ENCODE assay signal across 8 cellular contexts in the genomic region with DNA sequence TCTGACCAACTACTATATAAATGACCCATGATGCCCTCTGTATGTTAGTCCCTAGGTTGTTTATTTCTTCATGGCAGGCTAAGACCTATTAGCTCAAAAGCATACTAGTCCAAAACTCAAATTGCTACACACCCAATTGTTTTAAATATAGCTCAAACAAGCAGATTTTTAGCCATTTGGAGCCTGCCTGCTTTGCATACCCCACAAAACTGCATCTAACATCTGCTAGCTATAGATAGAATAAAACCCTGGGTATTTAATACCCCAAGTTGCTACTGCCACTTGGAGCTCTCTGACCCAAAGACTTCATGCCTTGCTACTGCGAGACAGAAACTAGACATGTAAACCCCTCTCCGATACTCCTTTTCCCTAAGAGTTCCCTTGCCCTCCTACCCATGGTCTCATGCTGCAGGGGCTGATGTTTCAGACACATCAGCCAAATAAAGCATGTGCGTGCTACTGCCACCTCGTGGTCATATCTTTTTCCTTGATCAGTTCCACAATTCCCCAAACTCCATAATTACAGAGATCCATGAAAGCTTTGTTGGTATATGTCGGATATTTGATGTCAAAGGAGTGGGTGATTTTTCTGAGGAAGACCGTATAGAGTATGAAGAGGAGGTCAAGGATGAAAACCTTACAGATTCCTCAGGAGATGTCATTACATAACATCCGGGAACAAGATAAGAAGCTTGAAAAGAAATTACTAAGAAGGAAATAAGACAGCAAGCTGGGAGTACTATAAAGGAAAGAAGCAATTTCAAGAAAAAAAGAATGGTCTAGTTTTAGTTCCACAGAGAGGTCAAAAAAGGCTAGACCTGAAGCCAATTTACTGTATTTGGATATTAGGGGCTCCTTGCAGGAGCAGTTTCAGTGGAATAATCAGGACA.
DNase-seq lines count a peak whose midpoint lies in the region; ATAC-seq, FAIRE-seq and TF ChIP-seq lines count a peak whose summit lies in the region.

No MANE protein-coding gene starts in this region.

- no peaks in the 10 kb centered on the region for H3K4me1 ChIP-seq in right lobe of liver

- peaks cover 5% of the 10 kb centered on the region for H3K27me3 Mint-ChIP-seq in activated naive CD4-positive, alpha-beta T cell treated with anti-CD3 and anti-CD28 coated beads, Interleukin-2, amount 10 ng/mL, durations not matched to agents 7 days and 5 days

- FAIRE-seq in urothelium cell line (lab: Jason Lieb, UNC) = peak; percentile 68

- no peaks in the 10 kb centered on the region for H3K36me3 ChIP-seq in right lobe of liver

- H3K27ac ChIP-seq in right lobe of liver = no peak overlapping the region

- H3K27ac Mint-ChIP-seq in activated naive CD4-positive, alpha-beta T cell treated with anti-CD3 and anti-CD28 coated beads, Interleukin-2, amount 10 ng/mL, durations not matched to agents 7 days and 5 days = no peak overlapping the region

- no peak overlapping the region for H3K4me3 Mint-ChIP-seq in activated naive CD4-positive, alpha-beta T cell treated with anti-CD3 and anti-CD28 coated beads, Interleukin-2, amount 10 ng/mL, durations not matched to agents 7 days and 5 days

- intact Hi-C loops in right lobe of liver (cut with DNase I) = loop anchor here in 1 of 2 donors (10.0 kb wide), 1 partner anchor 230 kb away; no protein-coding TSS in a partner anchor

- peak; percentile 46 for DNase-seq in activated naive CD4-positive, alpha-beta T cell treated with anti-CD3 and anti-CD28 coated beads, Interleukin-2, amount 10 ng/mL, durations not matched to agents 7 days and 5 days
- no peak for DNase-seq in activated naive CD4-positive, alpha-beta T cell treated with anti-CD3 and anti-CD28 coated beads, Interleukin-2, amount 50 U/mL, for 16 hours
- DNase-seq in HFF-Myc (ENCODE audit: extremely low read depth, low read depth) (no peak), NCI-H524 (lab: John Stamatoyannopoulos, UW) (peak; percentile 1 to 46), cerebellar cortex (ENCODE audit: low spot score) (peak; percentile 19), right lobe of liver (peak in 2 of 3 donors; percentile 35 to 61), urothelium cell line (ENCODE audit: low spot score) (peak; percentile 38)

- H3K4me1 Mint-ChIP-seq in activated naive CD4-positive, alpha-beta T cell treated with anti-CD3 and anti-CD28 coated beads, Interleukin-2, amount 10 ng/mL, durations not matched to agents 7 days and 5 days = no peaks in the 10 kb centered on the region

- WGBS in right lobe of liver (ENCODE audit: insufficient coverage, low coverage, low lambda C conversion rate, missing lambda C conversion rate) = 14% methylated on average over 7 of the region's 7 CpGs

- no peaks in the 10 kb centered on the region for H3K36me3 Mint-ChIP-seq in activated naive CD4-positive, alpha-beta T cell treated with anti-CD3 and anti-CD28 coated beads, Interleukin-2, amount 10 ng/mL, durations not matched to agents 7 days and 5 days

- H3K27me3 ChIP-seq in right lobe of liver = no peaks in the 10 kb centered on the region

- TF ChIP-seq POLR2A in right lobe of liver (IDR thresholded peaks at IDR 0.05) = no peak

- H3K4me3 ChIP-seq in HFF-Myc (replicated peaks; ENCODE audit: low read depth, low read length) (no peak overlapping the region), right lobe of liver (no peak overlapping the region)

- H3K9me3 ChIP-seq in right lobe of liver = no peaks in the 10 kb centered on the region

- ATAC-seq in right lobe of liver (peak; percentile 85 to 93 (median 90)), GM21447 (IDR thresholded peaks at IDR 0.05; ENCODE audit: unreplicated experiment) (no peak)

- TF ChIP-seq CTCF in HFF-Myc (IDR thresholded peaks at IDR 0.05; ENCODE audit: low read depth, low read length, missing control alignments) = peak; percentile 31
- TF ChIP-seq CTCF in right lobe of liver (IDR thresholded peaks at IDR 0.05) = peak; percentile 70 to 85 (median 81)

- CTCF ChIA-PET in activated naive CD4-positive, alpha-beta T cell treated with anti-CD3 and anti-CD28 coated beads, Interleukin-2, amount 10 ng/mL, durations not matched to agents 7 days and 5 days (lab: Charles Lee) = interaction anchor here (0.6 to 5.1 kb wide), 13 partner anchors 9 to 480 kb away, joined by 3 to 27 read pairs (median 4); no protein-coding TSS in a partner anchor

- H3K9me3 Mint-ChIP-seq in activated naive CD4-positive, alpha-beta T cell treated with anti-CD3 and anti-CD28 coated beads, Interleukin-2, amount 10 ng/mL, durations not matched to agents 7 days and 5 days = no peaks in the 10 kb centered on the region

Comparison
In these comparisons a context has a peak if more than half of its experiments do, and no peak if none do; other contexts are left out.
1. DNase-seq: peak in activated naive CD4-positive, alpha-beta T cell treated with anti-CD3 and anti-CD28 coated beads, Interleukin-2, amount 10 ng/mL, durations not matched to agents 7 days and 5 days (single experiment), NCI-H524 (2 of 2), cerebellar cortex (single experiment), right lobe of liver (2 of 3) and urothelium cell line (single experiment); none in activated naive CD4-positive, alpha-beta T cell treated with anti-CD3 and anti-CD28 coated beads, Interleukin-2, amount 50 U/mL, for 16 hours (single experiment) and HFF-Myc (single experiment).